Comparison of ENCODE assay signal across 27 cellular contexts in the genomic region with DNA sequence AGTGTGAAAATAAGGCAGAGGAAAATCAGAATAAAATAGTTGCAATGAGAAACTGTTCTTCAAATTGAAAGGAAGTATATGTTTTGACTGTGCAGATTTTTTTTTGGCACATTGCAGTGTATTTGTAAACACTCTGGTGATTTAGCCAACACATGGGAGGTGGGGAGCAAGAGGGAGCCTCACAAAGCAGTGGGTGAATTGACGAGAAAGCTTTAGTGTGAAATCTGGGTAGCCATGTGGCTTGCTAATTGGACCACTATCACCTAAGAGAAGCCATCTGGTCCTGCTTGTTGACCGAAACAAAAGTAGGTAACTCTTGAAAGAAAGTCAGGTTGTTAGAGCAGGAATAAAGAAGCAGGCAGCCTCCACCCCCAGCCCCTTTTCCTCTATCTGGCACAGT.
"Had no signal": no experiment of that assay in that cellular context is flagged by ENCODE, and none has a peak within 500 bp of the region (broad histone marks: within the 10 kb centered on the region; RNA-seq: fewer than 3 reads in every experiment).

No MANE protein-coding gene starts in this region.

- H3K36me3 ChIP-seq: esophagus muscularis mucosa, gastroesophageal sphincter, heart left ventricle, neutrophil, right lobe of liver, stomach, thyroid gland, vagina had no signal

- H3K9me3 Mint-ChIP-seq: naive B cell; natural killer cell treated with Interleukin-12 subunit alpha and Interleukin-12 subunit beta and Interleukin-15 and Interleukin-18, amount 100 ng/mL, for 72 hours; stimulated activated naive B cell treated with anti-CD40 and anti-IgM and Interleukin-4, amounts not matched to agents 10 μg/mL and 1 μg/mL and 100 μg/mL, for 72 hours had no signal

- H3K27ac ChIP-seq: esophagus muscularis mucosa, foreskin keratinocyte, gastroesophageal sphincter, heart left ventricle, hepatocyte, neutrophil, parathyroid adenoma, right lobe of liver, stomach, thyroid gland, vagina had no signal

- H2AFZ ChIP-seq: hepatocyte, parathyroid adenoma had no signal

- H3K27me3 ChIP-seq: esophagus muscularis mucosa, foreskin keratinocyte, gastroesophageal sphincter, hepatocyte, neutrophil, right lobe of liver, stomach, thyroid gland, vagina had no signal

- H3K9ac ChIP-seq: parathyroid adenoma had no signal

- H3K27ac Mint-ChIP-seq: mesothelial cell of epicardium; naive B cell; natural killer cell treated with Interleukin-12 subunit alpha and Interleukin-12 subunit beta and Interleukin-15 and Interleukin-18, amount 100 ng/mL, for 72 hours; progenitor cell of endocrine pancreas; stimulated activated naive B cell treated with anti-CD40 and anti-IgM and Interleukin-4, amounts not matched to agents 10 μg/mL and 1 μg/mL and 100 μg/mL, for 72 hours had no signal

- H3K4me3 Mint-ChIP-seq: mesothelial cell of epicardium; naive B cell; natural killer cell treated with Interleukin-12 subunit alpha and Interleukin-12 subunit beta and Interleukin-15 and Interleukin-18, amount 100 ng/mL, for 72 hours; neural crest cell; stimulated activated naive B cell treated with anti-CD40 and anti-IgM and Interleukin-4, amounts not matched to agents 10 μg/mL and 1 μg/mL and 100 μg/mL, for 72 hours had no signal

- H3K4me2 ChIP-seq: hepatocyte had no signal

- FAIRE-seq: kidney, small intestine had no signal

- H3K4me1 ChIP-seq: esophagus muscularis mucosa, foreskin keratinocyte, gastroesophageal sphincter, heart left ventricle, parathyroid adenoma, right lobe of liver, stomach, thyroid gland, vagina had no signal

- H3K4me3 ChIP-seq: esophagus muscularis mucosa, gastroesophageal sphincter, heart left ventricle, hepatocyte, mucosa of descending colon, right lobe of liver, stomach, thyroid gland, vagina had no signal

- H3K9me3 ChIP-seq: esophagus muscularis mucosa, gastroesophageal sphincter, mucosa of descending colon, neutrophil, right lobe of liver, stomach, thyroid gland, vagina had no signal

- H3K79me2 ChIP-seq: hepatocyte, parathyroid adenoma had no signal

- H3K4me1 Mint-ChIP-seq: naive B cell, neural crest cell had no signal

- H3K27me3 Mint-ChIP-seq: naive B cell; natural killer cell treated with Interleukin-12 subunit alpha and Interleukin-12 subunit beta and Interleukin-15 and Interleukin-18, amount 100 ng/mL, for 72 hours; progenitor cell of endocrine pancreas; stimulated activated naive B cell treated with anti-CD40 and anti-IgM and Interleukin-4, amounts not matched to agents 10 μg/mL and 1 μg/mL and 100 μg/mL, for 72 hours had no signal

- DNase-seq: dermis blood vessel endothelial cell; effector memory CD4-positive, alpha-beta T cell; foreskin keratinocyte; heart left ventricle; kidney; mesenchymal stem cell; mucosa of descending colon; naive B cell; right lobe of liver; small intestine; stimulated activated CD4-positive, alpha-beta T cell treated with anti-CD3 and anti-CD28 coated beads, Interleukin-15, amount 100 ng/mL, for 24 hours; stimulated activated CD4-positive, alpha-beta T cell treated with anti-CD3 and anti-CD28 coated beads, Interleukin-2, amount 100 ng/mL, for 48 hours; stimulated activated naive B cell treated with anti-CD40 and anti-IgM and Interleukin-4, amounts not matched to agents 10 μg/mL and 1 μg/mL and 100 μg/mL, for 72 hours; stomach; trophoblast cell had no signal

- H3K36me3 Mint-ChIP-seq: naive B cell; natural killer cell treated with Interleukin-12 subunit alpha and Interleukin-12 subunit beta and Interleukin-15 and Interleukin-18, amount 100 ng/mL, for 72 hours had no signal

- ATAC-seq: foreskin keratinocyte; gastroesophageal sphincter; heart left ventricle; left lobe of liver; mucosa of descending colon; natural killer cell treated with Interleukin-12 subunit alpha and Interleukin-12 subunit beta and Interleukin-15 and Interleukin-18, amount 100 ng/mL, for 72 hours; right lobe of liver; stimulated activated naive B cell treated with anti-CD40 and anti-IgM and Interleukin-4, amounts not matched to agents 10 μg/mL and 1 μg/mL and 100 μg/mL, for 72 hours had no signal
